Comparison of ENCODE assay signal across 1 cellular context in genomic region chr19:3398900-3399278, GRCh38.
TF ChIP-seq lines count a peak whose summit lies in the region.

No MANE protein-coding gene starts in this region.

TF ChIP-seq in GM23338, 12 proteins besides CTCF, POLR2A, EP300 and RAD21 (continued from another document):
- TF ChIP-seq, protein P1, sequence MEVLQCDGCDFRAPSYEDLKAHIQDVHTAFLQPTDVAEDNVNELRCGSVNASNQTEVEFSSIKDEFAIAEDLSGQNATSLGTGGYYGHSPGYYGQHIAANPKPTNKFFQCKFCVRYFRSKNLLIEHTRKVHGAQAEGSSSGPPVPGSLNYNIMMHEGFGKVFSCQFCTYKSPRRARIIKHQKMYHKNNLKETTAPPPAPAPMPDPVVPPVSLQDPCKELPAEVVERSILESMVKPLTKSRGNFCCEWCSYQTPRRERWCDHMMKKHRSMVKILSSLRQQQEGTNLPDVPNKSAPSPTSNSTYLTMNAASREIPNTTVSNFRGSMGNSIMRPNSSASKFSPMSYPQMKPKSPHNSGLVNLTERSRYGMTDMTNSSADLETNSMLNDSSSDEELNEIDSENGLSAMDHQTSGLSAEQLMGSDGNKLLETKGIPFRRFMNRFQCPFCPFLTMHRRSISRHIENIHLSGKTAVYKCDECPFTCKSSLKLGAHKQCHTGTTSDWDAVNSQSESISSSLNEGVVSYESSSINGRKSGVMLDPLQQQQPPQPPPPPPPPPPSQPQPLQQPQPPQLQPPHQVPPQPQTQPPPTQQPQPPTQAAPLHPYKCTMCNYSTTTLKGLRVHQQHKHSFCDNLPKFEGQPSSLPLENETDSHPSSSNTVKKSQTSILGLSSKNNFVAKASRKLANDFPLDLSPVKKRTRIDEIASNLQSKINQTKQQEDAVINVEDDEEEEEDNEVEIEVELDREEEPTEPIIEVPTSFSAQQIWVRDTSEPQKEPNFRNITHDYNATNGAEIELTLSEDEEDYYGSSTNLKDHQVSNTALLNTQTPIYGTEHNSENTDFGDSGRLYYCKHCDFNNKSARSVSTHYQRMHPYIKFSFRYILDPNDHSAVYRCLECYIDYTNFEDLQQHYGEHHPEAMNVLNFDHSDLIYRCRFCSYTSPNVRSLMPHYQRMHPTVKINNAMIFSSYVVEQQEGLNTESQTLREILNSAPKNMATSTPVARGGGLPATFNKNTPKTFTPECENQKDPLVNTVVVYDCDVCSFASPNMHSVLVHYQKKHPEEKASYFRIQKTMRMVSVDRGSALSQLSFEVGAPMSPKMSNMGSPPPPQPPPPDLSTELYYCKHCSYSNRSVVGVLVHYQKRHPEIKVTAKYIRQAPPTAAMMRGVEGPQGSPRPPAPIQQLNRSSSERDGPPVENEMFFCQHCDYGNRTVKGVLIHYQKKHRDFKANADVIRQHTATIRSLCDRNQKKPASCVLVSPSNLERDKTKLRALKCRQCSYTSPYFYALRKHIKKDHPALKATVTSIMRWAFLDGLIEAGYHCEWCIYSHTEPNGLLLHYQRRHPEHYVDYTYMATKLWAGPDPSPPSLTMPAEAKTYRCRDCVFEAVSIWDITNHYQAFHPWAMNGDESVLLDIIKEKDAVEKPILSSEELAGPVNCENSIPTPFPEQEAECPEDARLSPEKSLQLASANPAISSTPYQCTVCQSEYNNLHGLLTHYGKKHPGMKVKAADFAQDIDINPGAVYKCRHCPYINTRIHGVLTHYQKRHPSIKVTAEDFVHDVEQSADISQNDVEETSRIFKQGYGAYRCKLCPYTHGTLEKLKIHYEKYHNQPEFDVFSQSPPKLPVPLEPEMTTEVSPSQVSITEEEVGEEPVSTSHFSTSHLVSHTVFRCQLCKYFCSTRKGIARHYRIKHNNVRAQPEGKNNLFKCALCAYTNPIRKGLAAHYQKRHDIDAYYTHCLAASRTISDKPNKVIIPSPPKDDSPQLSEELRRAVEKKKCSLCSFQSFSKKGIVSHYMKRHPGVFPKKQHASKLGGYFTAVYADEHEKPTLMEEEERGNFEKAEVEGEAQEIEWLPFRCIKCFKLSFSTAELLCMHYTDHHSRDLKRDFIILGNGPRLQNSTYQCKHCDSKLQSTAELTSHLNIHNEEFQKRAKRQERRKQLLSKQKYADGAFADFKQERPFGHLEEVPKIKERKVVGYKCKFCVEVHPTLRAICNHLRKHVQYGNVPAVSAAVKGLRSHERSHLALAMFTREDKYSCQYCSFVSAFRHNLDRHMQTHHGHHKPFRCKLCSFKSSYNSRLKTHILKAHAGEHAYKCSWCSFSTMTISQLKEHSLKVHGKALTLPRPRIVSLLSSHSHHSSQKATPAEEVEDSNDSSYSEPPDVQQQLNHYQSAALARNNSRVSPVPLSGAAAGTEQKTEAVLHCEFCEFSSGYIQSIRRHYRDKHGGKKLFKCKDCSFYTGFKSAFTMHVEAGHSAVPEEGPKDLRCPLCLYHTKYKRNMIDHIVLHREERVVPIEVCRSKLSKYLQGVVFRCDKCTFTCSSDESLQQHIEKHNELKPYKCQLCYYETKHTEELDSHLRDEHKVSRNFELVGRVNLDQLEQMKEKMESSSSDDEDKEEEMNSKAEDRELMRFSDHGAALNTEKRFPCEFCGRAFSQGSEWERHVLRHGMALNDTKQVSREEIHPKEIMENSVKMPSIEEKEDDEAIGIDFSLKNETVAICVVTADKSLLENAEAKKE (CRISPR knock-in tag; IDR thresholded peaks at IDR 0.05) = no peak
- TF ChIP-seq, protein P2, sequence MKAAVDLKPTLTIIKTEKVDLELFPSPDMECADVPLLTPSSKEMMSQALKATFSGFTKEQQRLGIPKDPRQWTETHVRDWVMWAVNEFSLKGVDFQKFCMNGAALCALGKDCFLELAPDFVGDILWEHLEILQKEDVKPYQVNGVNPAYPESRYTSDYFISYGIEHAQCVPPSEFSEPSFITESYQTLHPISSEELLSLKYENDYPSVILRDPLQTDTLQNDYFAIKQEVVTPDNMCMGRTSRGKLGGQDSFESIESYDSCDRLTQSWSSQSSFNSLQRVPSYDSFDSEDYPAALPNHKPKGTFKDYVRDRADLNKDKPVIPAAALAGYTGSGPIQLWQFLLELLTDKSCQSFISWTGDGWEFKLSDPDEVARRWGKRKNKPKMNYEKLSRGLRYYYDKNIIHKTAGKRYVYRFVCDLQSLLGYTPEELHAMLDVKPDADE (IDR thresholded peaks at IDR 0.05) = no peak
- no peak for TF ChIP-seq ZNF331 (CRISPR knock-in tag; IDR thresholded peaks at IDR 0.05; ENCODE audit: low read depth)
- TF ChIP-seq ZNF114 (CRISPR knock-in tag; IDR thresholded peaks at IDR 0.05) = no peak
- no peak for TF ChIP-seq STAT1 (IDR thresholded peaks at IDR 0.05; ENCODE audit: unreplicated experiment)
- TF ChIP-seq JUNB (IDR thresholded peaks at IDR 0.05; ENCODE audit: unreplicated experiment) = no peak
- TF ChIP-seq NANOG (IDR thresholded peaks at IDR 0.05; ENCODE audit: borderline replicate concordance) = no peak
- TF ChIP-seq EZH2phosphoT487 (IDR thresholded peaks at IDR 0.05; ENCODE audit: unreplicated experiment) = no peak
TF ChIP-seq in GM23338: peak in this region for 0.
